In genomic region chr1:230792691-230793462, GRCh38 we compare ENCODE assay signal across 12 cellular contexts. TPM values are rescaled to one million over a fixed set of nuclear protein-coding genes. Genes with fewer than 3 reads are reported as not detected.
DNase-seq lines count a peak whose midpoint lies in the region; ATAC-seq and TF ChIP-seq lines count a peak whose summit lies in the region.
"Had no signal": no experiment of that assay in that cellular context is flagged by ENCODE, and none has a peak within 500 bp of the region (broad histone marks: within the 10 kb centered on the region; RNA-seq: fewer than 3 reads in every experiment).

No MANE protein-coding gene starts in this region.

- intact Hi-C loops in A673 (cut with micrococcal nuclease; ENCODE audit: unreplicated experiment) (no loop called here), PC-3 (cut with micrococcal nuclease) (loop anchor here (1.0 to 10.0 kb wide), 2 partner anchors 161 to 292 kb away; no protein-coding TSS in a partner anchor)

- H3K4me2 ChIP-seq in PC-3 (ENCODE audit: low read length) = no peak overlapping the region

- DNase-seq in A673 (ENCODE audit: low spot score) = no peak
- DNase-seq in GM10248 (ENCODE audit: extremely low spot score) = peak; percentile 15
- peak; percentile 50 for DNase-seq in PC-3
- DNase-seq in fibroblast of villous mesenchyme (ENCODE audit: low read depth) = peak; percentile 28
- no peak for DNase-seq in COR-L47 (lab: John Stamatoyannopoulos, UW)
- no peak for DNase-seq in T-helper 17 cell
- DNase-seq: activated effector memory CD4-positive, alpha-beta T cell treated with Interleukin-2 at 50 U/mL for 16 hours; hypothalamus had no signal

- no peaks in the 10 kb centered on the region for H4K20me1 ChIP-seq in PC-3 (ENCODE audit: low read length)

- H3K27me3 Mint-ChIP-seq in T-helper 17 cell = peaks cover 61% of the 10 kb centered on the region

- no peaks in the 10 kb centered on the region for H3K79me2 ChIP-seq in PC-3 (ENCODE audit: low read length)

- H3K4me3 Mint-ChIP-seq in T-helper 17 cell = no peak overlapping the region
- H3K4me3 Mint-ChIP-seq: CD14-positive monocyte had no signal

- H3F3A ChIP-seq in PC-3 (ENCODE audit: low read length, unreplicated experiment) = no peaks in the 10 kb centered on the region

- no peak overlapping the region for H3K27ac Mint-ChIP-seq in T-helper 17 cell

- CTCF ChIA-PET in A673 (lab: Charles Lee) (interaction anchor here (0.5 kb wide), 1 partner anchor 167 kb away, joined by 3 read pairs; no protein-coding TSS in a partner anchor), GM10248 (lab: Yijun Ruan, JAX) (interaction anchor here (1.0 kb wide), 1 partner anchor 11 kb away, joined by 3 read pairs; no protein-coding TSS in a partner anchor), PC-3 (lab: Charles Lee) (no interaction called here)

- ATAC-seq in PC-3 (peak; percentile 31; the same call in 1 of the 2 replicates), GM19395 (IDR thresholded peaks at IDR 0.05; ENCODE audit: unreplicated experiment) (no peak), GM21447 (IDR thresholded peaks at IDR 0.05; ENCODE audit: unreplicated experiment) (no peak), T-helper 17 cell (no peak)

- no peaks in the 10 kb centered on the region for H3K9me3 ChIP-seq in A673 (ENCODE audit: low read depth, low read length, poor library complexity, severe bottlenecking)
- H3K9me3 ChIP-seq in PC-3 (ENCODE audit: low read length) = no peaks in the 10 kb centered on the region
- H3K9me3 ChIP-seq in T-helper 17 cell (ENCODE audit: control insufficient read depth, low read length, poor library complexity, severe bottlenecking) = no peaks in the 10 kb centered on the region

- no peaks in the 10 kb centered on the region for H3K9me2 ChIP-seq in PC-3 (replicated peaks; ENCODE audit: low read length)

- BruUV-seq in A673 (replicated peaks; lab: Mats Ljungman, UMichigan) (no TSS peak), PC-3 (replicated peaks; lab: Mats Ljungman, UMichigan) (no TSS peak)

- H3K4me1 ChIP-seq in A673 (ENCODE audit: insufficient read depth, low read length, poor library complexity, severe bottlenecking) (no peaks in the 10 kb centered on the region), PC-3 (ENCODE audit: insufficient read depth, low read length) (no peaks in the 10 kb centered on the region)

- POLR2A ChIA-PET in A673 (lab: Charles Lee; ENCODE audit: low non-redundant PET) (no interaction called here), GM10248 (lab: Yijun Ruan, JAX) (no interaction called here), PC-3 (lab: Charles Lee; ENCODE audit: unreplicated experiment) (no interaction called here)

- H3K36me3 ChIP-seq in A673 (ENCODE audit: insufficient read depth, low read length, poor library complexity, severe bottlenecking) = no peaks in the 10 kb centered on the region
- no peaks in the 10 kb centered on the region for H3K36me3 ChIP-seq in PC-3 (ENCODE audit: low read depth, low read length)

- TF ChIP-seq CTCF in A673 (conservative IDR thresholded peaks at IDR 0.05; ENCODE audit: low read depth, low read length) (0 out of 2 replicates have a peak, but pooled peaks have one; percentile 20), GM10248 (IDR thresholded peaks at IDR 0.05; ENCODE audit: control extremely low read depth, extremely low read depth, low read depth, missing control alignments) (peak; percentile 35), PC-3 (conservative IDR thresholded peaks at IDR 0.05; ENCODE audit: low read depth, low read length) (peak; percentile 67), fibroblast of villous mesenchyme (IDR thresholded peaks at IDR 0.05; ENCODE audit: insufficient read depth, low read depth, low read length) (peak; percentile 30)

- peaks cover 5% of the 10 kb centered on the region for H3K4me1 Mint-ChIP-seq in T-helper 17 cell
- H3K4me1 Mint-ChIP-seq: CD14-positive monocyte had no signal

- H3K27ac ChIP-seq in A673 (ENCODE audit: low read depth, low read length, poor library complexity, severe bottlenecking) (no peak overlapping the region), PC-3 (ENCODE audit: low read length) (no peak overlapping the region)
- H3K27ac ChIP-seq: SK-N-MC had no signal

- no peak overlapping the region for H2AFZ ChIP-seq in PC-3 (ENCODE audit: low read length)

- no peak overlapping the region for H3K9ac ChIP-seq in PC-3 (ENCODE audit: low read length)

- H3K4me3 ChIP-seq in A673 (ENCODE audit: low read depth, low read length, poor library complexity, severe bottlenecking) (no peak overlapping the region), PC-3 (ENCODE audit: low read length) (no peak overlapping the region), fibroblast of villous mesenchyme (ENCODE audit: low read depth, low read length) (no peak overlapping the region)
- H3K4me3 ChIP-seq: SK-N-MC had no signal

- H3K27me3 ChIP-seq in A673 (replicated peaks; ENCODE audit: insufficient read depth, low read depth, low read length, poor library complexity) = no peaks in the 10 kb centered on the region
- H3K27me3 ChIP-seq in PC-3 (ENCODE audit: low read length) = peaks cover 22% of the 10 kb centered on the region

- no peaks in the 10 kb centered on the region for H3K36me3 Mint-ChIP-seq in T-helper 17 cell (ENCODE audit: low read depth)
- H3K36me3 Mint-ChIP-seq: CD14-positive monocyte had no signal

RNA-seq across cellular contexts. Expression of gene CAPN9, which starts 45.7 kb away (rescaled TPM):
- total RNA-seq in A673 (2021) (not detected in 2 replicates), PC-3 (2014; rRNA removed) (not detected in 2 replicates), fibroblast of villous mesenchyme (not detected in 2 replicates), T-helper 17 cell (not detected)

Comparison
In these comparisons a context has a peak if more than half of its experiments do, and no peak if none do; other contexts are left out.
1. DNase-seq: peak in GM10248 (single experiment), PC-3 (single experiment) and fibroblast of villous mesenchyme (single experiment); none in A673 (single experiment), COR-L47 (single experiment) and T-helper 17 cell (0 of 3).
2. Peak in every context shown above with its lines, with median percentiles within 50 percentile points of each other: CTCF ChIP-seq.